Comparison of ENCODE assay signal across 18 cellular contexts in the genomic region with DNA sequence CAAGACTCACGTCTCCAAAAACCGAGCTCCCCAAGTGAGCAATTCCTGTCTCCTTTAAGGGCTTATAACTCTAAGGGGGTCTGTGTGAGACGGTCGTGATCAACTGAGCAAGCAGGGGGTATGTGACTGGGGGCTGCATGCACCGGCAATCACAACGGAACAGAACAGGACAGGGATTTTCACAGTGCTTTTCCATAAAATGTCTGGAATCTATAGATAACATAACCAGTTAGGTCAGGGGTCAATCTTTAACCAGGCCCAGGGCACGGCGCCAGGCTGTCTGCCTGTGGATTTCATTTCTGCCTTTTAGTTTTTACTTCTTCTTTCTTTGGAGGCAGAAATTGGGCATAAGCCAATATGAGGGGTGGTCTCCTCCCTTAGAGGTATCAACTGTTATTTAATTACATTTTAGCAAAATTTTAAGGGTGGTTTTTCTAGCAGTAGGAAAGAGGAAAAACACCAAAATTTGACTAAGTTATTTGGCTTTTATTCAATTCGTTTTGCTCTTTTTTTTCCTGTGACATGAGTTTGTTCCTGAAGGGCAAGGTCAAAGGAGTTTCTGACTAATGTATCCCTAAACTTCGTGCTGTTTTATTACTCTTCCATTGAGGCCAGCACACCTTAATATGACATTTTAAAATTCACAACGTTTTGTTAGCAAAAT.
"Had no signal": no experiment of that assay in that cellular context is flagged by ENCODE, and none has a peak within 500 bp of the region (broad histone marks: within the 10 kb centered on the region; RNA-seq: fewer than 3 reads in every experiment).

No MANE protein-coding gene starts in this region.

- DNase-seq: activated CD4-positive, alpha-beta memory T cell treated with anti-CD3 and anti-CD28 coated beads, Interleukin-2, amount 10 ng/mL, durations not matched to agents 7 days and 5 days; activated gamma-delta T cell; activated T-cell treated with anti-CD3 and anti-CD28 coated beads, Interleukin-2, amount 50 U/mL, for 48 hours; glutamatergic neuron; islet precursor cell; left ventricle myocardium inferior; naive thymus-derived CD4-positive, alpha-beta T cell; posterior cingulate gyrus; stimulated activated CD4-positive, alpha-beta T cell treated with anti-CD3 and anti-CD28 coated beads, Interleukin-2, amount 100 ng/mL, for 48 hours; stimulated activated naive CD4-positive, alpha-beta T cell treated with Interleukin-2 at 50 U/mL for 16 hours; T-helper 9 cell had no signal

- H3K27me3 Mint-ChIP-seq: activated CD4-positive, alpha-beta memory T cell treated with anti-CD3 and anti-CD28 coated beads, Interleukin-2, amount 10 ng/mL, durations not matched to agents 7 days and 5 days; activated naive CD8-positive, alpha-beta T cell had no signal

- H3K4me3 Mint-ChIP-seq: activated CD4-positive, alpha-beta memory T cell treated with anti-CD3 and anti-CD28 coated beads, Interleukin-2, amount 10 ng/mL, durations not matched to agents 7 days and 5 days; activated naive CD8-positive, alpha-beta T cell; naive thymus-derived CD4-positive, alpha-beta T cell had no signal

- H3K27ac Mint-ChIP-seq: activated CD4-positive, alpha-beta memory T cell treated with anti-CD3 and anti-CD28 coated beads, Interleukin-2, amount 10 ng/mL, durations not matched to agents 7 days and 5 days; activated naive CD8-positive, alpha-beta T cell; naive thymus-derived CD4-positive, alpha-beta T cell had no signal

- H3K4me1 Mint-ChIP-seq: activated CD4-positive, alpha-beta memory T cell treated with anti-CD3 and anti-CD28 coated beads, Interleukin-2, amount 10 ng/mL, durations not matched to agents 7 days and 5 days; naive thymus-derived CD4-positive, alpha-beta T cell had no signal

- H3K27me3 ChIP-seq: breast epithelium, esophagus muscularis mucosa, neutrophil, suprapubic skin, upper lobe of left lung had no signal

- H3K27ac ChIP-seq: breast epithelium, esophagus muscularis mucosa, left ventricle myocardium inferior, neutrophil, suprapubic skin, upper lobe of left lung had no signal

- ATAC-seq: naive thymus-derived CD4-positive, alpha-beta T cell; sciatic nerve had no signal

- H3K36me3 ChIP-seq: breast epithelium, esophagus muscularis mucosa, left ventricle myocardium inferior, neutrophil, suprapubic skin, upper lobe of left lung had no signal

- H3K36me3 Mint-ChIP-seq: activated naive CD8-positive, alpha-beta T cell; naive thymus-derived CD4-positive, alpha-beta T cell had no signal

- H3K4me3 ChIP-seq: breast epithelium, esophagus muscularis mucosa, left ventricle myocardium inferior, suprapubic skin, upper lobe of left lung had no signal

- H3K9me3 Mint-ChIP-seq: activated CD4-positive, alpha-beta memory T cell treated with anti-CD3 and anti-CD28 coated beads, Interleukin-2, amount 10 ng/mL, durations not matched to agents 7 days and 5 days; naive thymus-derived CD4-positive, alpha-beta T cell had no signal

- H3K9me3 ChIP-seq: breast epithelium, esophagus muscularis mucosa, left ventricle myocardium inferior, neutrophil, suprapubic skin, upper lobe of left lung had no signal

- H3K4me1 ChIP-seq: breast epithelium, left ventricle myocardium inferior, suprapubic skin had no signal
